ENCODE assay signal across 12 cellular contexts in the genomic region with DNA sequence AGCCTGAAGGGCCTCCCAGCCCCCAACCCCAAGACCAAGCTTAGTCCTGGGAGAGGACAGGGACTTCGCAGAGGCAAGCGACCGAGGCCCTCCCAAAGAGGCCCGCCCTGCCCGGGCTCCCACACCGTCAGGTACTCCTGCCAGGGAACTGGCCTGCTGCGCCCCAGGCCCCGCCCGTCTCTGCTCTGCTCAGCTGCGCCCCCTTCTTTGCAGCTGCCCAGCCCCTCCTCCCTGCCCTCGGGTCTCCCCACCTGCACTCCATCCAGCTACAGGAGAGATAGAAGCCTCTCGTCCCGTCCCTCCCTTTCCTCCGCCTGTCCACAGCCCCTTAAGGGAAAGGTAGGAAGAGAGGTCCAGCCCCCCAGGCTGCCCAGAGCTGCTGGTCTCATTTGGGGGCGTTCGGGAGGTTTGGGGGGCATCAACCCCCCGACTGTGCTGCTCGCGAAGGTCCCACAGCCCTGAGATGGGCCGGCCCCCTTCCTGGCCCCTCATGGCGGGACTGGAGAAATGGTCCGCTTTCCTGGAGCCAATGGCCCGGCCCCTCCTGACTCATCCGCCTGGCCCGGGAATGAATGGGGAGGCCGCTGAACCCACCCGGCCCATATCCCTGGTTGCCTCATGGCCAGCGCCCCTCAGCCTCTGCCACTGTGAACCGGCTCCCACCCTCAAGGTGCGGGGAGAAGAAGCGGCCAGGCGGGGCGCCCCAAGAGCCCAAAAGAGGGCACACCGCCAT. TPM values are rescaled to one million over a fixed set of nuclear protein-coding genes. Genes with fewer than 3 reads are reported as not detected.
DNase-seq lines count a peak whose midpoint lies in the region; ATAC-seq, FAIRE-seq and TF ChIP-seq lines count a peak whose summit lies in the region.
"Had no signal": no experiment of that assay in that cellular context is flagged by ENCODE, and none has a peak within 500 bp of the region (broad histone marks: within the 10 kb centered on the region; RNA-seq: fewer than 3 reads in every experiment).

No MANE protein-coding gene starts in this region.

- no peak for TF ChIP-seq EP300 in A549 (IDR thresholded peaks at IDR 0.05)

- WGBS in A549 (ENCODE audit: missing lambda C conversion rate), result 57% methylated on average over 25 of the region's 34 CpGs

- in situ Hi-C loops in G401 (cut with HindIII; ENCODE audit: low sequenced_read_pairs), result no loop called here

- H3K27me3 ChIP-seq in KMS-11 (ENCODE audit: insufficient read depth, low read depth) (no peaks in the 10 kb centered on the region; the same call in 1 of the 2 replicates), duodenal mucosa (ENCODE audit: control insufficient read depth in 1 of 2, insufficient read depth in 2 of 2, low read length in 2 of 2) (peaks cover 46 to 52% of the 10 kb centered on the region in 2 donors)
- H3K27me3 ChIP-seq: testis had no signal

- peak overlapping the region; percentile 98 for H2AFZ ChIP-seq in KMS-11 (ENCODE audit: low read depth)

- peaks cover 3% of the 10 kb centered on the region; the same call in 2 of the 3 replicates for H3K9me3 ChIP-seq in A549
- H3K9me3 ChIP-seq in duodenal mucosa (ENCODE audit: control insufficient read depth in 1 of 2, low read length in 2 of 2), result no peaks in the 10 kb centered on the region
- H3K9me3 ChIP-seq: prostate gland, testis had no signal

- H3K4me3 ChIP-seq in A549 (peak overlapping the region; percentile 59), KMS-11 (IDR thresholded peaks at IDR 0.05; ENCODE audit: insufficient read depth, low read depth, low read length) (peak overlapping the region; percentile 76), duodenal mucosa (ENCODE audit: low read depth in 1 of 2, low read length in 2 of 2) (peak overlapping the region; percentile 52 to 61)

- no peak for TF ChIP-seq CTCF in A549 (IDR thresholded peaks at IDR 0.05)
- TF ChIP-seq CTCF in KMS-11 (conservative IDR thresholded peaks at IDR 0.05; ENCODE audit: low read depth, low read length), result no peak

- peaks cover 12% of the 10 kb centered on the region; the same call in 2 of the 3 replicates for H3K4me1 ChIP-seq in A549
- no peaks in the 10 kb centered on the region for H3K4me1 ChIP-seq in KMS-11 (ENCODE audit: low read depth, poor library complexity, severe bottlenecking)
- H3K4me1 ChIP-seq in duodenal mucosa (ENCODE audit: control insufficient read depth in 1 of 2, insufficient read depth in 2 of 2, low read length in 2 of 2), result peaks cover 7 to 10% of the 10 kb centered on the region in 2 donors
- H3K4me1 ChIP-seq: prostate gland had no signal

- no peak for TF ChIP-seq POLR2A in A549 (IDR thresholded peaks at IDR 0.05; ENCODE audit: low read length)

- POLR2A ChIA-PET in A549 (lab: Yijun Ruan, JAX), result interaction anchor here (0.6 kb wide), 1 partner anchor 250 kb away, joined by 3 read pairs; no protein-coding TSS in a partner anchor

- CTCF ChIA-PET in A549 (lab: Yijun Ruan, JAX), result interaction anchor here (0.8 to 4.1 kb wide), 8 partner anchors 9 to 62 kb away, joined by 3 to 25 read pairs (median 4); a partner anchor contains a TSS

- H4K20me1 ChIP-seq in KMS-11 (ENCODE audit: insufficient read depth), result no peaks in the 10 kb centered on the region

- H3K36me3 ChIP-seq in KMS-11 (ENCODE audit: insufficient read depth) (no peaks in the 10 kb centered on the region), duodenal mucosa (ENCODE audit: control insufficient read depth in 1 of 2, insufficient read depth in 2 of 2, low read length in 2 of 2) (no peaks in the 10 kb centered on the region)
- H3K36me3 ChIP-seq: prostate gland had no signal

- FAIRE-seq in A549 (lab: Jason Lieb, UNC), result no peak
- FAIRE-seq: colon had no signal

- H3K9ac ChIP-seq in KMS-11 (no peak overlapping the region; the same call in 1 of the 2 replicates), duodenal mucosa (ENCODE audit: low read depth in 1 of 2, low read length in 2 of 2) (peak overlapping the region in 1 of 2 donors; percentile 25)

- no peak for TF ChIP-seq RAD21 in A549 (conservative IDR thresholded peaks at IDR 0.05 in 1 of 2, IDR thresholded peaks at IDR 0.05 in 1 of 2)

- peak; percentile 27 to 62; a peak in 5 of 6 replicates for ATAC-seq in A549

- DNase-seq in A549 (ENCODE audit: low read depth in 1 of 2, low spot score in 1 of 2), result peak in 1 of 2 experiments; percentile 21
- peak; percentile 71 for DNase-seq in mesenteric fat pad (ENCODE audit: low spot score)
- DNase-seq in KG1 (lab: John Stamatoyannopoulos, UW), result no peak
- DNase-seq in hippocampal formation (lab: John Stamatoyannopoulos, UW), result no peak
- DNase-seq in G401 (ENCODE audit: low spot score), result no peak
- DNase-seq in effector CD8-positive, alpha-beta T cell (lab: John Stamatoyannopoulos, UW), result no peak

- peak overlapping the region; percentile 98 for H3K4me2 ChIP-seq in A549
- peak overlapping the region; percentile 77 for H3K4me2 ChIP-seq in KMS-11

- H3K79me2 ChIP-seq in KMS-11 (ENCODE audit: insufficient read depth, low read depth), result no peaks in the 10 kb centered on the region

- H3K27ac ChIP-seq in A549 (peak overlapping the region; percentile 64 to 84), KMS-11 (no peak overlapping the region), duodenal mucosa (ENCODE audit: low read depth, low read length) (no peak overlapping the region)
- H3K27ac ChIP-seq: prostate gland, testis had no signal

TF ChIP-seq in A549, 52 proteins besides CTCF, POLR2A, EP300 and RAD21:
- no peak for TF ChIP-seq ZNF302 (CRISPR knock-in tag; IDR thresholded peaks at IDR 0.05)
- TF ChIP-seq, protein P1, sequence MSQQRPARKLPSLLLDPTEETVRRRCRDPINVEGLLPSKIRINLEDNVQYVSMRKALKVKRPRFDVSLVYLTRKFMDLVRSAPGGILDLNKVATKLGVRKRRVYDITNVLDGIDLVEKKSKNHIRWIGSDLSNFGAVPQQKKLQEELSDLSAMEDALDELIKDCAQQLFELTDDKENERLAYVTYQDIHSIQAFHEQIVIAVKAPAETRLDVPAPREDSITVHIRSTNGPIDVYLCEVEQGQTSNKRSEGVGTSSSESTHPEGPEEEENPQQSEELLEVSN (IDR thresholded peaks at IDR 0.05; ENCODE audit: borderline replicate concordance, low read depth), result no peak

RNA-seq across cellular contexts. Expression of a gene that starts 21.9 kb away (rescaled TPM):
- polyA plus RNA-seq in A549 (2011; rRNA removed) (333 and 376 TPM in 2 replicates), A549 (2017; fragmentation: RNase III; extraction: RNeasy Plus Mini Kit Qiagen cat#74134 plus additional on column Dnase treatment) (297 to 313 TPM (median 308 TPM) in 3 replicates)
- polyA plus RNA-seq in A549 (2012; cell fraction: cytosol; rRNA removed), result 669 and 696 TPM in 2 replicates
- 541 and 746 TPM in 2 replicates for polyA plus RNA-seq in A549 (2012; cell fraction: nucleus; rRNA removed)
- polyA minus RNA-seq in A549 (2011; rRNA and poly(A)+ RNA removed), result 582 and 626 TPM in 2 replicates
- total RNA-seq in mesenteric fat pad, result 352 TPM
- 298 and 328 TPM in 2 replicates for total RNA-seq in G401 (2014; rRNA removed; shearing (Covaris generic))

RNA-seq across cellular contexts. Expression of a gene that starts 42.5 kb away (rescaled TPM):
- polyA plus RNA-seq in A549 (2011; rRNA removed) (8.2 and 9.8 TPM in 2 replicates), A549 (2017; fragmentation: RNase III; extraction: RNeasy Plus Mini Kit Qiagen cat#74134 plus additional on column Dnase treatment) (27.3 to 29.0 TPM (median 28.9 TPM) in 3 replicates)
- polyA plus RNA-seq in A549 (2012; cell fraction: cytosol; rRNA removed), result 43.1 and 47.3 TPM in 2 replicates
- 85.5 and 97.7 TPM in 2 replicates for polyA plus RNA-seq in A549 (2012; cell fraction: nucleus; rRNA removed)
- polyA minus RNA-seq in A549 (2011; rRNA and poly(A)+ RNA removed), result 0.99 and 1.6 TPM in 2 replicates
- total RNA-seq in mesenteric fat pad, result 5.6 TPM
- total RNA-seq in G401 (2014; rRNA removed; shearing (Covaris generic)), result 29.7 and 36.9 TPM in 2 replicates

RNA-seq across cellular contexts. Expression of a gene that starts 48.5 kb away (rescaled TPM):
- polyA plus RNA-seq in A549 (2011; rRNA removed), result 54.2 and 59.7 TPM in 2 replicates
- 174 and 197 TPM in 2 replicates for polyA plus RNA-seq in A549 (2012; cell fraction: cytosol; rRNA removed)
- 155 and 261 TPM in 2 replicates for polyA plus RNA-seq in A549 (2012; cell fraction: nucleus; rRNA removed)
- polyA plus RNA-seq in A549 (2017; fragmentation: RNase III; extraction: RNeasy Plus Mini Kit Qiagen cat#74134 plus additional on column Dnase treatment), result 74.2 to 80.0 TPM (median 75.6 TPM) in 3 replicates
- 26.8 and 28.5 TPM in 2 replicates for polyA minus RNA-seq in A549 (2011; rRNA and poly(A)+ RNA removed)
- total RNA-seq in mesenteric fat pad, result 38.9 TPM
- 93.7 and 103 TPM in 2 replicates for total RNA-seq in G401 (2014; rRNA removed; shearing (Covaris generic))

RNA-seq across cellular contexts. Expression of a gene that starts 53.8 kb away (rescaled TPM):
- polyA plus RNA-seq in A549 (2011; rRNA removed) (not detected in 2 replicates), A549 (2017; fragmentation: RNase III; extraction: RNeasy Plus Mini Kit Qiagen cat#74134 plus additional on column Dnase treatment) (not detected in 3 replicates)
- polyA plus RNA-seq in A549 (2012; cell fraction: cytosol; rRNA removed), result 0.01 TPM in 1 of 2 replicates, not detected in the other
- 0.02 TPM in 1 of 2 replicates, not detected in the other for polyA plus RNA-seq in A549 (2012; cell fraction: nucleus; rRNA removed)
- not detected in 2 replicates for polyA minus RNA-seq in A549 (2011; rRNA and poly(A)+ RNA removed)
- total RNA-seq in mesenteric fat pad, result not detected
- 0.37 TPM in 1 of 2 replicates, not detected in the other for total RNA-seq in G401 (2014; rRNA removed; shearing (Covaris generic))
- total RNA-seq: LHCN-M2 had no signal

Comparison
In these comparisons a context has a peak if more than half of its experiments do, and no peak if none do; other contexts are left out.
1. H3K27ac ChIP-seq: peak in A549 (2 of 2); none in KMS-11 (single experiment) and duodenal mucosa (single experiment).
2. Peak in every context shown above with its lines, with median percentiles within 50 percentile points of each other: H3K4me3 ChIP-seq.